Comparison of ENCODE assay signal across 8 cellular contexts in genomic region chr7:128862571-128863432, GRCh38. TPM values are rescaled to one million over a fixed set of nuclear protein-coding genes. Genes with fewer than 3 reads are reported as not detected.
DNase-seq lines count a peak whose midpoint lies in the region; TF ChIP-seq lines count a peak whose summit lies in the region.

Gene ATP6V1F, plus strand, starts transcription at chr7:128862856. Its CDS starts 49 bp downstream, at chr7:128862905.

- peak within 1 kb of the TSS; percentile 90 to 97 (median 92) for H3K27ac Mint-ChIP-seq in nephron
- H3K27ac Mint-ChIP-seq in stimulated activated naive CD8-positive, alpha-beta T cell treated with anti-CD3 and anti-CD28 coated beads, Interleukin-15, Interleukin-2, amounts not matched to agents 100 ng/mL and 50 ng/mL, for 24 hours, result peak within 1 kb of the TSS; percentile 93

- DNase-seq in ELR (ENCODE audit: low read depth), result peak; percentile 94
- peak; percentile 99 for DNase-seq in H7
- DNase-seq in MG63, result peak; percentile 89
- DNase-seq in SHP77 treated with DMSO at 0.1 percent for 48 hours (lab: John Stamatoyannopoulos, UW), result peak; percentile 98
- peak; percentile 100 for DNase-seq in activated effector memory CD4-positive, alpha-beta T cell treated with anti-CD3 and anti-CD28 coated beads, Interleukin-2, amount 50 U/mL, for 16 hours
- peak; percentile 98 for DNase-seq in fibroblast of pulmonary artery (ENCODE audit: low read depth)

- no peak for TF ChIP-seq CTCF in fibroblast of pulmonary artery (IDR thresholded peaks at IDR 0.05; ENCODE audit: low read length, missing control alignments)
- TF ChIP-seq CTCF in nephron (IDR thresholded peaks at IDR 0.05; ENCODE audit: unreplicated experiment in 3 of 3), result no peak

- no peaks in the 10 kb centered on the region for H3K9me3 Mint-ChIP-seq in nephron
- H3K9me3 Mint-ChIP-seq in stimulated activated naive CD8-positive, alpha-beta T cell treated with anti-CD3 and anti-CD28 coated beads, Interleukin-15, Interleukin-2, amounts not matched to agents 100 ng/mL and 50 ng/mL, for 24 hours, result no peaks in the 10 kb centered on the region

- peaks cover under 1% of the 10 kb centered on the region for H3K27me3 ChIP-seq in H7 (ENCODE audit: control insufficient read depth, insufficient read depth, low read length)
- H3K27me3 ChIP-seq in MG63, result no peaks in the 10 kb centered on the region

- H3K9me3 ChIP-seq in MG63, result no peaks in the 10 kb centered on the region

- peaks cover 1% of the 10 kb centered on the region for H3K36me3 ChIP-seq in H7 (replicated peaks; ENCODE audit: control insufficient read depth, insufficient read depth, low read length)
- H3K36me3 ChIP-seq in MG63, result 0 out of 2 replicates have a peak, but pooled peaks cover 6% of the 10 kb centered on the region

- peaks cover 55% of the 10 kb centered on the region for H3K4me1 Mint-ChIP-seq in nephron
- peaks cover 22% of the 10 kb centered on the region for H3K4me1 Mint-ChIP-seq in stimulated activated naive CD8-positive, alpha-beta T cell treated with anti-CD3 and anti-CD28 coated beads, Interleukin-15, Interleukin-2, amounts not matched to agents 100 ng/mL and 50 ng/mL, for 24 hours (ENCODE audit: low read depth)

- H3K36me3 Mint-ChIP-seq in nephron (ENCODE audit: low read depth), result peaks cover 18% of the 10 kb centered on the region
- peaks cover 16% of the 10 kb centered on the region for H3K36me3 Mint-ChIP-seq in stimulated activated naive CD8-positive, alpha-beta T cell treated with anti-CD3 and anti-CD28 coated beads, Interleukin-15, Interleukin-2, amounts not matched to agents 100 ng/mL and 50 ng/mL, for 24 hours (ENCODE audit: low read depth)

- peaks cover 3% of the 10 kb centered on the region for H3K27me3 Mint-ChIP-seq in nephron (ENCODE audit: low read depth)
- H3K27me3 Mint-ChIP-seq in stimulated activated naive CD8-positive, alpha-beta T cell treated with anti-CD3 and anti-CD28 coated beads, Interleukin-15, Interleukin-2, amounts not matched to agents 100 ng/mL and 50 ng/mL, for 24 hours, result no peaks in the 10 kb centered on the region

- peak within 1 kb of the TSS; percentile 95 to 98 (median 96) for H3K4me3 Mint-ChIP-seq in nephron
- peak within 1 kb of the TSS; percentile 93 for H3K4me3 Mint-ChIP-seq in stimulated activated naive CD8-positive, alpha-beta T cell treated with anti-CD3 and anti-CD28 coated beads, Interleukin-15, Interleukin-2, amounts not matched to agents 100 ng/mL and 50 ng/mL, for 24 hours

- peak within 1 kb of the TSS; percentile 68 for H3K4me3 ChIP-seq in H7 (ENCODE audit: insufficient read depth, low read depth, low read length)
- H3K4me3 ChIP-seq in MG63, result peak within 1 kb of the TSS; percentile 77
- peak within 1 kb of the TSS; percentile 95 for H3K4me3 ChIP-seq in fibroblast of pulmonary artery (replicated peaks; ENCODE audit: low read depth, low read length)

RNA-seq across cellular contexts. Expression of gene ATP6V1F, which starts in this region (rescaled TPM):
- total RNA-seq in H7 (2014; rRNA removed; shearing (Covaris generic)), result 93.5 and 120 TPM in 2 replicates
- total RNA-seq in MG63 (2014; rRNA removed; shearing (Covaris generic); ENCODE audit: low replicate concordance), result 83.6 and 97.0 TPM in 2 replicates

Comparison
In these comparisons a context has a peak if more than half of its experiments do, and no peak if none do; other contexts are left out.
1. Peak in every context shown above with its lines: DNase-seq and H3K4me3 ChIP-seq.